Comparison of ENCODE assay signal across 31 cellular contexts in the genomic region with DNA sequence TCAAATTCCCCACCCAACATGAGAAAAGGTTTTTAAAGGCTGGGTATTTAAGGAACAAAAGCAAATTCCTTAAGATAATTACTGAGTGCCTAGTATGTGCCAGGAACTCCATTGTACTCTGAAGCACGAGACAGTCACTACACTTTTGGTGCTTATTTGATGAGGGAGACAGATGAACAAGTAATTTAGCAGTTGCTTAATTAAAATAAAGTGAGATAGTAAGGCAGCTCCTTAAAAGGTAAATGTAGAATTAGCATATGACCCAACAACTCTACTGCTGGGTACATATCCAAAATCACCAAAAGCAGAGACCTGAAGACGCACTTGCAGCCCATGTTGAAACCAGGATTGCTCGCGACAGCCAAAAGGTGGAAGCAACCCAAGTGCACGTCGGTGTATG. TPM values are rescaled to one million over a fixed set of nuclear protein-coding genes. Genes with fewer than 3 reads are reported as not detected.
"Had no signal": no experiment of that assay in that cellular context is flagged by ENCODE, and none has a peak within 500 bp of the region (broad histone marks: within the 10 kb centered on the region; RNA-seq: fewer than 3 reads in every experiment).

No MANE protein-coding gene starts in this region.

- H3K4me2 ChIP-seq: hepatocyte had no signal

- H2AFZ ChIP-seq: hepatocyte had no signal

- H3K27me3 ChIP-seq: hepatocyte, pancreas, spleen, tibial nerve had no signal

- H3K9me3 Mint-ChIP-seq: mesothelial cell of epicardium; natural killer cell treated with Interleukin-12 subunit alpha and Interleukin-12 subunit beta and Interleukin-15 and Interleukin-18, amount 100 ng/mL, for 72 hours; stimulated activated memory B cell treated with anti-CD40 and anti-IgM and Interleukin-4, amounts not matched to agents 10 μg/mL and 1 μg/mL and 100 μg/mL, for 72 hours; stimulated activated naive CD8-positive, alpha-beta T cell treated with anti-CD3 and anti-CD28 coated beads, Interleukin-15, amount 100 ng/mL, for 72 hours; type B pancreatic cell had no signal

- H3K79me2 ChIP-seq: hepatocyte had no signal

- H3K27ac ChIP-seq: hepatocyte, left ventricle myocardium inferior, pancreas, prostate gland, tibial nerve had no signal

- H3K4me3 ChIP-seq: hepatocyte, left ventricle myocardium inferior, lung, pancreas, prostate gland, spleen, tibial nerve had no signal

- DNase-seq: islet precursor cell; left ventricle myocardium inferior; mesendoderm; naive thymus-derived CD4-positive, alpha-beta T cell; nucleus accumbens; pancreas; retina; right cardiac atrium; small intestine; spleen; stimulated activated CD4-positive, alpha-beta T cell treated with anti-CD3 and anti-CD28 coated beads, Interleukin-4, amount 100 ng/mL, for 24 hours; stimulated activated naive CD4-positive, alpha-beta T cell treated with Interleukin-2 at 50 U/mL for 16 hours; stimulated activated naive CD8-positive, alpha-beta T cell treated with anti-CD3 and anti-CD28 coated beads, Interleukin-15, amount 100 ng/mL, for 72 hours; substantia nigra had no signal

- H3K4me3 Mint-ChIP-seq: mesothelial cell of epicardium; naive thymus-derived CD4-positive, alpha-beta T cell; natural killer cell treated with Interleukin-12 subunit alpha and Interleukin-12 subunit beta and Interleukin-15 and Interleukin-18, amount 100 ng/mL, for 72 hours; stimulated activated memory B cell treated with anti-CD40 and anti-IgM and Interleukin-4, amounts not matched to agents 10 μg/mL and 1 μg/mL and 100 μg/mL, for 72 hours; stimulated activated naive CD8-positive, alpha-beta T cell treated with anti-CD3 and anti-CD28 coated beads, Interleukin-15, amount 100 ng/mL, for 72 hours; type B pancreatic cell had no signal

- FAIRE-seq: pancreas, small intestine had no signal

- H3K9me3 ChIP-seq: left ventricle myocardium inferior, pancreas, prostate gland, spleen, tibial nerve had no signal

- ATAC-seq: naive thymus-derived CD4-positive, alpha-beta T cell; natural killer cell treated with Interleukin-12 subunit alpha and Interleukin-12 subunit beta and Interleukin-15 and Interleukin-18, amount 100 ng/mL, for 72 hours; pancreas; right cardiac atrium; sciatic nerve; stimulated activated memory B cell treated with anti-CD40 and anti-IgM and Interleukin-4, amounts not matched to agents 10 μg/mL and 1 μg/mL and 100 μg/mL, for 72 hours; stimulated activated naive CD8-positive, alpha-beta T cell treated with anti-CD3 and anti-CD28 coated beads, Interleukin-15, amount 100 ng/mL, for 72 hours had no signal

- H3K27ac Mint-ChIP-seq: mesothelial cell of epicardium; stimulated activated memory B cell treated with anti-CD40 and anti-IgM and Interleukin-4, amounts not matched to agents 10 μg/mL and 1 μg/mL and 100 μg/mL, for 72 hours; stimulated activated naive CD8-positive, alpha-beta T cell treated with anti-CD3 and anti-CD28 coated beads, Interleukin-15, amount 100 ng/mL, for 72 hours; type B pancreatic cell had no signal

- H3K4me1 Mint-ChIP-seq: mesothelial cell of epicardium had no signal

- H3K4me1 ChIP-seq: pancreas, prostate gland, tibial nerve had no signal

- H3K27me3 Mint-ChIP-seq: naive thymus-derived CD4-positive, alpha-beta T cell; natural killer cell treated with Interleukin-12 subunit alpha and Interleukin-12 subunit beta and Interleukin-15 and Interleukin-18, amount 100 ng/mL, for 72 hours; stimulated activated memory B cell treated with anti-CD40 and anti-IgM and Interleukin-4, amounts not matched to agents 10 μg/mL and 1 μg/mL and 100 μg/mL, for 72 hours; stimulated activated naive CD8-positive, alpha-beta T cell treated with anti-CD3 and anti-CD28 coated beads, Interleukin-15, amount 100 ng/mL, for 72 hours; type B pancreatic cell had no signal

RNA-seq across cellular contexts. Expression of a gene that starts 47.2 kb away (rescaled TPM):
- total RNA-seq: hepatocyte; kidney epithelial cell; left ventricle myocardium inferior; lower leg skin; myocyte; natural killer cell treated with Interleukin-12 subunit alpha and Interleukin-12 subunit beta and Interleukin-15 and Interleukin-18, amount 100 ng/mL, for 72 hours; osteoblast; right cardiac atrium; sciatic nerve; temporal lobe; tibial nerve; urinary bladder had no signal
- polyA plus RNA-seq: hepatocyte; naive thymus-derived CD4-positive, alpha-beta T cell; neural cell; right cardiac atrium had no signal

RNA-seq across cellular contexts. Expression of a gene that starts 55.4 kb away (rescaled TPM):
- total RNA-seq: hepatocyte; kidney epithelial cell; left ventricle myocardium inferior; lower leg skin; mesothelial cell of epicardium; mononuclear cell; myocyte; naive thymus-derived CD4-positive, alpha-beta T cell; natural killer cell treated with Interleukin-12 subunit alpha and Interleukin-12 subunit beta and Interleukin-15 and Interleukin-18, amount 100 ng/mL, for 72 hours; osteoblast; pancreas; right cardiac atrium; sciatic nerve; temporal lobe; tibial nerve; urinary bladder had no signal
- polyA plus RNA-seq: naive thymus-derived CD4-positive, alpha-beta T cell; neural cell; right cardiac atrium had no signal
